ENCODE assay signal across 24 cellular contexts in the genomic region with DNA sequence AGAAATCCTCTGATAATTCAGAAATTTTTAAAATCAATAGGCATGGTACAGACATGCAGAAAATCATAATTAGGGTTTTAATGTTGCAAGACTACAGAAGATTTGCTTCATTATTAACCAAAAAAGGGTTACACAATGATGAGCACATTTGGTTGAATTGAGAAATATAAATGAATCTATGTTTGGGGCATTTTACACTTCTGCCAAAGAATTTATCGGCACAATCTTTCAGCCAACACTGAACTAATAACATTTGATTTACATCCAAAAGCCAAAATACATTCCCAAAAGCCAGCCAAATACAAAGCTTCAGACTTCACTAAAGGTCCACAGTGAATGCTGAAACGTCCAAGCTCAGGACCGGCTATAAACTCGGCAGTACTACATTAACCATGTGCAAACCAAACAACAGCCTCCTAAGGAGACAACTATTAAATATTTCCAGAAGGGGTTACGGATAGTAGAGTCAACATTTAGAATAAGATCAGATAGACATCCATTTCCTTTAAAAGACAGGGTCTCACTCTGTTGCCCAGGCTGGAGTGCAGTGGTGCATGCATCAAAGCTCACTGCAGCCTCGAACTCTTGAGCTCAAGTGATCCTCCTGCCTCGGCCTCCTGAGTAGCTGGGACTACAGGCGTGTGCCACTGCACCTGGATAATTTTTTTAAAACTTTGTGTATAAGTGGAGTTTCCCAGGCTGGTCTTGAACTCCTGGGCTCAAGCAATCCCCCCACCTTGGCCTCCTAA. TPM values are rescaled to one million over a fixed set of nuclear protein-coding genes. Genes with fewer than 3 reads are reported as not detected.
A peak's percentile ranks its signal among the peaks of the same experiment; 100 is the strongest.
DNase-seq lines count a peak whose midpoint lies in the region; ATAC-seq and TF ChIP-seq lines count a peak whose summit lies in the region.
"Had no signal": no experiment of that assay in that cellular context is flagged by ENCODE, and none has a peak within 500 bp of the region (broad histone marks: within the 10 kb centered on the region; RNA-seq: fewer than 3 reads in every experiment).

No MANE protein-coding gene starts in this region.

- H3K4me1 ChIP-seq in esophagus squamous epithelium = peaks cover 0 to 32% (median 5%) of the 10 kb centered on the region in 3 donors
- peaks cover 20% of the 10 kb centered on the region for H3K4me1 ChIP-seq in suprapubic skin

- H3K27ac ChIP-seq in angular gyrus (ENCODE audit: low read depth, low read length) (peak overlapping the region; percentile 35), esophagus squamous epithelium (no peak overlapping the region), suprapubic skin (no peak overlapping the region)
- H3K27ac ChIP-seq: spleen had no signal

- H3K36me3 ChIP-seq in esophagus squamous epithelium = no peaks in the 10 kb centered on the region
- H3K36me3 ChIP-seq in suprapubic skin = no peaks in the 10 kb centered on the region
- H3K36me3 ChIP-seq: spleen, uterus had no signal

- H3K4me3 ChIP-seq in AG09309 (ENCODE audit: control insufficient read depth, low read depth, low read length) (no peak overlapping the region), esophagus squamous epithelium (no peak overlapping the region), suprapubic skin (no peak overlapping the region)
- H3K4me3 ChIP-seq: spleen, uterus had no signal

- ATAC-seq in left lobe of liver = peak; percentile 78
- ATAC-seq: esophagus mucosa; natural killer cell treated with Interleukin-12 subunit alpha and Interleukin-12 subunit beta and Interleukin-15 and Interleukin-18, amount 100 ng/mL, for 72 hours had no signal

- TF ChIP-seq EP300 in suprapubic skin (IDR thresholded peaks at IDR 0.05) = no peak

- intact Hi-C loops in esophagus squamous epithelium (cut with DNase I) = no loop called here

- WGBS in esophagus squamous epithelium, 2 donors = 55 to 65% methylated on average over 8 of the region's 8 CpGs
- WGBS in suprapubic skin = 66% methylated on average over 8 of the region's 8 CpGs

- in situ Hi-C loops in ACHN (cut with HindIII; ENCODE audit: low pct_ligation_motif_present, low pct_unique_long_range_greater_than_20kb, low sequenced_read_pairs) = no loop called here

- H3K9me3 ChIP-seq in esophagus squamous epithelium (no peaks in the 10 kb centered on the region), suprapubic skin (no peaks in the 10 kb centered on the region)
- H3K9me3 ChIP-seq: spleen, uterus had no signal

- H3K27me3 ChIP-seq in esophagus squamous epithelium (no peaks in the 10 kb centered on the region), suprapubic skin (no peaks in the 10 kb centered on the region)
- H3K27me3 ChIP-seq: spleen, uterus had no signal

- TF ChIP-seq CTCF in AG09309 (IDR thresholded peaks at IDR 0.05; ENCODE audit: control insufficient read depth, insufficient read depth, low read depth, low read length, missing control alignments) = no peak
- TF ChIP-seq CTCF in esophagus squamous epithelium (IDR thresholded peaks at IDR 0.05) = no peak
- TF ChIP-seq CTCF in suprapubic skin (IDR thresholded peaks at IDR 0.05) = no peak

- TF ChIP-seq POLR2A in esophagus squamous epithelium (IDR thresholded peaks at IDR 0.05) (no peak), suprapubic skin (IDR thresholded peaks at IDR 0.05) (no peak)

- DNase-seq in AG09309 (ENCODE audit: low read depth) (peak; percentile 59), GM04504 (ENCODE audit: low read depth) (peak; percentile 71), left lobe of liver (ENCODE audit: low spot score) (no peak), esophagus squamous epithelium (lab: John Stamatoyannopoulos, UW) (no peak), ACHN (no peak), suprapubic skin (ENCODE audit: low spot score in 2 of 2) (no peak)
- no peak for DNase-seq in stimulated activated CD4-positive, alpha-beta T cell treated with anti-CD3 and anti-CD28 coated beads, Interleukin-4, amount 100 ng/mL, for 4 hours
- DNase-seq: activated gamma-delta T cell; amygdala; Calu3; effector CD8-positive, alpha-beta T cell; hypothalamus; Kasumi-1; kidney; NCI-H2107; NCI-H526; OCI-M1; spleen; substantia nigra; T-helper 1 cell; uterus had no signal

RNA-seq across cellular contexts. Expression of gene SPRED2, which starts 29.4 kb away (rescaled TPM):
- total RNA-seq in left lobe of liver = 17.3 TPM
- 10 to 100 TPM in 1 of 4 donors, 1 to 10 TPM in 3; 8.1 to 15.1 (median 9.1) TPM for total RNA-seq in esophagus squamous epithelium
- total RNA-seq in suprapubic skin = 10 to 100 TPM; 17.8 to 27.5 (median 18.7) TPM

Comparison
In these comparisons a context has a peak if more than half of its experiments do, and no peak if none do; other contexts are left out.
1. DNase-seq: peak in AG09309 (single experiment) and GM04504 (single experiment); none in left lobe of liver (single experiment), esophagus squamous epithelium (single experiment), ACHN (single experiment), stimulated activated CD4-positive, alpha-beta T cell treated with anti-CD3 and anti-CD28 coated beads, Interleukin-4, amount 100 ng/mL, for 4 hours (0 of 2) and suprapubic skin (0 of 2).